Comparison of ENCODE assay signal across 9 cellular contexts in genomic region chr3:124429129-124429815, GRCh38.
DNase-seq lines count a peak whose midpoint lies in the region; TF ChIP-seq lines count a peak whose summit lies in the region.
"Had no signal": no experiment of that assay in that cellular context is flagged by ENCODE, and none has a peak within 500 bp of the region (broad histone marks: within the 10 kb centered on the region; RNA-seq: fewer than 3 reads in every experiment).

No MANE protein-coding gene starts in this region.

- peaks cover 5 to 22% of the 10 kb centered on the region in 2 experiments for H3K4me1 ChIP-seq in SK-N-SH (ENCODE audit: control insufficient read depth in 1 of 2, insufficient read depth in 2 of 2, low read depth in 1 of 2, low read length in 1 of 2)

- intact Hi-C loops in head of caudate nucleus (cut with DNase I), result no loop called here

- H4K20me1 ChIP-seq in SK-N-SH (ENCODE audit: insufficient read depth), result no peaks in the 10 kb centered on the region

- H3K4me3 ChIP-seq in SK-N-SH (ENCODE audit: low read depth in 2 of 2, low read length in 1 of 2), result no peak overlapping the region

- peaks cover 32 to 43% of the 10 kb centered on the region in 2 experiments for H3K36me3 ChIP-seq in SK-N-SH (replicated peaks in 1 of 2; ENCODE audit: control insufficient read depth in 1 of 2, insufficient read depth in 2 of 2, low read length in 1 of 2)

- H3K4me2 ChIP-seq in SK-N-SH, result peak overlapping the region; percentile 61; the same call in 1 of the 2 replicates

- POLR2A ChIA-PET in SK-N-SH (lab: Yijun Ruan, JAX), result no interaction called here

- no peak for TF ChIP-seq CTCF in SK-N-SH (IDR thresholded peaks at IDR 0.05)

- peak overlapping the region; percentile 75 to 88 for H3K27ac ChIP-seq in SK-N-SH (ENCODE audit: low read depth in 2 of 2, low read length in 1 of 2)

- H3F3A ChIP-seq in SK-N-SH (replicated peaks; ENCODE audit: insufficient read depth), result peaks cover 24% of the 10 kb centered on the region

- no peak overlapping the region for H2AFZ ChIP-seq in SK-N-SH (ENCODE audit: low read depth)

- TF ChIP-seq EP300 in SK-N-SH (IDR thresholded peaks at IDR 0.05; ENCODE audit: borderline replicate concordance in 1 of 2, low read depth in 1 of 2, low read length in 1 of 2), result peak; percentile 82 to 95

- CTCF ChIA-PET in SK-N-SH (lab: Yijun Ruan, JAX), result interaction anchor here (1.0 to 6.8 kb wide), 2 partner anchors 75 to 78 kb away, joined by 3 to 35 read pairs; no protein-coding TSS in a partner anchor

- 18% methylated on average over 3 of the region's 3 CpGs for WGBS in SK-N-SH (ENCODE audit: low lambda C conversion rate)

- DNase-seq in DMS53 (lab: John Stamatoyannopoulos, UW) (peak; percentile 84), NCI-H1105 (lab: John Stamatoyannopoulos, UW) (peak; percentile 14), SK-N-SH (peak; percentile 29), iris pigment epithelial cell (ENCODE audit: low read depth) (peak; percentile 50), UCSD-AML1 (lab: John Stamatoyannopoulos, UW; ENCODE audit: unreplicated experiment) (no peak), head of caudate nucleus (no peak), Ammon's horn (ENCODE audit: low spot score) (no peak)
- no peak for DNase-seq in stimulated activated naive CD4-positive, alpha-beta T cell (lab: John Stamatoyannopoulos, UW)
- DNase-seq: activated T-cell treated with anti-CD3 and anti-CD28 coated beads, Interleukin-2, amount 50 U/mL, for 72 hours had no signal

- H3K79me2 ChIP-seq in SK-N-SH (ENCODE audit: insufficient read depth), result no peaks in the 10 kb centered on the region

- no peaks in the 10 kb centered on the region for H3K9me2 ChIP-seq in SK-N-SH

- no peaks in the 10 kb centered on the region for H3K27me3 ChIP-seq in SK-N-SH (ENCODE audit: insufficient read depth)

- no peak overlapping the region; the same call in 1 of the 2 replicates for H3K9ac ChIP-seq in SK-N-SH

- TF ChIP-seq RAD21 in SK-N-SH (IDR thresholded peaks at IDR 0.05; ENCODE audit: low read length), result no peak

- H3K9me3 ChIP-seq in SK-N-SH, result no peaks in the 10 kb centered on the region

TF ChIP-seq in SK-N-SH, 30 proteins besides CTCF, POLR2A, EP300 and RAD21 (continues in another document):
- TF ChIP-seq TCF12 (IDR thresholded peaks at IDR 0.05) (peak; percentile 94), FOSL2 (IDR thresholded peaks at IDR 0.05; ENCODE audit: borderline replicate concordance, low read depth) (peak; percentile 97), ZBTB33 (IDR thresholded peaks at IDR 0.05; ENCODE audit: borderline replicate concordance, low read depth) (peak; percentile 82; the same call in 1 of the 2 replicates), MXI1 (IDR thresholded peaks at IDR 0.05; ENCODE audit: low read depth, low read length) (no peak), GABPA (IDR thresholded peaks at IDR 0.05; ENCODE audit: low read depth) (no peak), MAX (IDR thresholded peaks at IDR 0.05; ENCODE audit: low read depth) (peak; percentile 69; the same call in 1 of the 2 replicates), CHD2 (IDR thresholded peaks at IDR 0.05; ENCODE audit: low read length, partially characterized antibody) (peak; percentile 16), NRF1 (IDR thresholded peaks at IDR 0.05; ENCODE audit: low read depth, low read length) (no peak), POLR2AphosphoS5 (IDR thresholded peaks at IDR 0.05; ENCODE audit: low read depth, low read length) (peak; percentile 79; the same call in 1 of the 2 replicates), FOXM1 (IDR thresholded peaks at IDR 0.05; ENCODE audit: low read depth) (peak; percentile 86), REST (IDR thresholded peaks at IDR 0.05; ENCODE audit: low read depth, low read length) (peak; percentile 51; the same call in 1 of the 2 replicates), JUND (IDR thresholded peaks at IDR 0.05) (peak; percentile 100), TAF1 (IDR thresholded peaks at IDR 0.05; ENCODE audit: borderline replicate concordance, low read depth, low read length) (no peak), MEF2A (IDR thresholded peaks at IDR 0.05; ENCODE audit: borderline replicate concordance, low read depth) (peak; percentile 44; the same call in 1 of the 2 replicates), USF2 (IDR thresholded peaks at IDR 0.05; ENCODE audit: borderline replicate concordance, low read depth, low read length) (no peak), IRF3 (IDR thresholded peaks at IDR 0.05; ENCODE audit: low read depth, low read length) (no peak), PBX3 (IDR thresholded peaks at IDR 0.05) (peak; percentile 98), FOXJ3 (CRISPR knock-in tag; IDR thresholded peaks at IDR 0.05) (no peak), ELF1 (IDR thresholded peaks at IDR 0.05) (peak; percentile 34; the same call in 1 of the 2 replicates), TEAD4 (IDR thresholded peaks at IDR 0.05; ENCODE audit: borderline replicate concordance, insufficient read depth) (peak; percentile 95), GATA2 (CRISPR knock-in tag; IDR thresholded peaks at IDR 0.05) (peak; percentile 68), SIN3A (IDR thresholded peaks at IDR 0.05; ENCODE audit: borderline replicate concordance, low read depth, low read length) (no peak)

Comparison
In these comparisons a context has a peak if more than half of its experiments do, and no peak if none do; other contexts are left out.
1. DNase-seq: peak in DMS53 (single experiment), NCI-H1105 (single experiment), SK-N-SH (single experiment) and iris pigment epithelial cell (single experiment); none in UCSD-AML1 (single experiment), head of caudate nucleus (0 of 42), Ammon's horn (single experiment) and stimulated activated naive CD4-positive, alpha-beta T cell (0 of 6).